Comparison of ENCODE assay signal across 8 cellular contexts in genomic region chr15:63971427-63971805, GRCh38.
DNase-seq lines count a peak whose midpoint lies in the region; ATAC-seq and TF ChIP-seq lines count a peak whose summit lies in the region.

No MANE protein-coding gene starts in this region.

- no peaks in the 10 kb centered on the region for H3K36me3 ChIP-seq in effector memory CD4-positive, alpha-beta T cell (ENCODE audit: control insufficient read depth, insufficient read depth, low read length)

- peak in 4 of 5 experiments; percentile 23 to 72 (median 26) for DNase-seq in T-helper 2 cell
- DNase-seq in effector memory CD4-positive, alpha-beta T cell, result peak; percentile 17 to 22 (median 21)
- DNase-seq in stimulated activated CD8-positive, alpha-beta memory T cell treated with anti-CD3 and anti-CD28 coated beads, Interleukin-2, amount 100 ng/mL, for 1 hour (ENCODE audit: low read depth in 2 of 2), result peak; percentile 6 to 9
- DNase-seq in NCI-H345 treated with DMSO at 0.1 percent for 48 hours (lab: John Stamatoyannopoulos, UW; ENCODE audit: unreplicated experiment), result no peak
- DNase-seq in RWPE1 (ENCODE audit: low spot score), result no peak
- DNase-seq in GDM1 (lab: John Stamatoyannopoulos, UW), result no peak
- no peak for DNase-seq in CD14-positive monocyte (ENCODE audit: low spot score)

- H3K4me1 ChIP-seq in effector memory CD4-positive, alpha-beta T cell (ENCODE audit: control insufficient read depth, insufficient read depth, low read length, poor library complexity, severe bottlenecking), result peaks cover 16% of the 10 kb centered on the region

- no peaks in the 10 kb centered on the region for H3K36me3 Mint-ChIP-seq in CD14-positive monocyte

- H3K27ac Mint-ChIP-seq in CD14-positive monocyte, result no peak overlapping the region

- TF ChIP-seq CTCF in RWPE1 (conservative IDR thresholded peaks at IDR 0.05; ENCODE audit: low read depth) (no peak), CD14-positive monocyte (IDR thresholded peaks at IDR 0.05) (no peak)

- H3K9me3 Mint-ChIP-seq in CD14-positive monocyte, result no peaks in the 10 kb centered on the region

- peak; percentile 34 for ATAC-seq in GM21528 (IDR thresholded peaks at IDR 0.05; ENCODE audit: low FRiP score, unreplicated experiment)

- no peaks in the 10 kb centered on the region for H3K9me3 ChIP-seq in effector memory CD4-positive, alpha-beta T cell (ENCODE audit: control insufficient read depth, low read length)

- peaks cover 2 to 5% (median 5%) of the 10 kb centered on the region in 3 donors for H3K27me3 Mint-ChIP-seq in CD14-positive monocyte (ENCODE audit: low read depth in 3 of 3)

- peaks cover 21% of the 10 kb centered on the region for H3K4me1 Mint-ChIP-seq in CD14-positive monocyte

- no peak overlapping the region for H3K4me3 ChIP-seq in effector memory CD4-positive, alpha-beta T cell (ENCODE audit: insufficient read depth, low read depth, low read length, poor library complexity, severe bottlenecking)

- H3K27ac ChIP-seq in effector memory CD4-positive, alpha-beta T cell (ENCODE audit: insufficient read depth, low read length, poor library complexity, severe bottlenecking), result peak overlapping the region; percentile 43
- H3K27ac ChIP-seq in RWPE1, result no peak overlapping the region

- no peak overlapping the region for H3K4me3 Mint-ChIP-seq in CD14-positive monocyte

- no peaks in the 10 kb centered on the region for H3K27me3 ChIP-seq in effector memory CD4-positive, alpha-beta T cell (replicated peaks; ENCODE audit: control insufficient read depth, insufficient read depth, low read length, poor library complexity, severe bottlenecking)

- POLR2A ChIA-PET in RWPE1 (lab: Yijun Ruan, JAX; ENCODE audit: low non-redundant PET), result no interaction called here

- intact Hi-C loops in CD14-positive monocyte (cut with micrococcal nuclease), result no loop called here

- CTCF ChIA-PET in RWPE1 (lab: Yijun Ruan, JAX), result no interaction called here

Comparison
In these comparisons a context has a peak if more than half of its experiments do, and no peak if none do; other contexts are left out.
1. DNase-seq: peak in T-helper 2 cell (4 of 5), effector memory CD4-positive, alpha-beta T cell (3 of 3) and stimulated activated CD8-positive, alpha-beta memory T cell treated with anti-CD3 and anti-CD28 coated beads, Interleukin-2, amount 100 ng/mL, for 1 hour (2 of 2); none in NCI-H345 treated with DMSO at 0.1 percent for 48 hours (single experiment), RWPE1 (single experiment), GDM1 (single experiment) and CD14-positive monocyte (single experiment).